In genomic region chrX:49880668-49881067, GRCh38 we compare ENCODE assay signal across 19 cellular contexts. TPM values are rescaled to one million over a fixed set of nuclear protein-coding genes. Genes with fewer than 3 reads are reported as not detected.
DNase-seq lines count a peak whose midpoint lies in the region; ATAC-seq and TF ChIP-seq lines count a peak whose summit lies in the region.
"Had no signal": no experiment of that assay in that cellular context is flagged by ENCODE, and none has a peak within 500 bp of the region (broad histone marks: within the 10 kb centered on the region; RNA-seq: fewer than 3 reads in every experiment).

No MANE protein-coding gene starts in this region.

- no peak overlapping the region for H3K9ac ChIP-seq in OCI-LY1 (ENCODE audit: low read length)
- no peak overlapping the region for H3K9ac ChIP-seq in stomach smooth muscle (ENCODE audit: low read length in 2 of 2)

- no peak overlapping the region for H2AFZ ChIP-seq in OCI-LY1 (ENCODE audit: low read length)

- H3K4me1 ChIP-seq in OCI-LY1 (ENCODE audit: insufficient read depth, low read length, severe bottlenecking) (peaks cover 19% of the 10 kb centered on the region), stomach smooth muscle (ENCODE audit: control insufficient read depth, insufficient read depth, low read length) (peaks cover 17% of the 10 kb centered on the region)
- H3K4me1 ChIP-seq: vagina had no signal

- no peak overlapping the region for H3K27ac ChIP-seq in OCI-LY1 (ENCODE audit: low read depth, low read length, poor library complexity, severe bottlenecking)
- H3K27ac ChIP-seq in stomach smooth muscle (ENCODE audit: low read length), result no peak overlapping the region
- H3K27ac ChIP-seq: vagina had no signal

- H3K4me1 Mint-ChIP-seq in natural killer cell, result peaks cover 0 to 21% of the 10 kb centered on the region in 2 donors
- peaks cover 4 to 20% of the 10 kb centered on the region in 2 donors for H3K4me1 Mint-ChIP-seq in natural killer cell treated with Interleukin-12 subunit alpha and Interleukin-12 subunit beta and Interleukin-15 and Interleukin-18, amount 100 ng/mL, for 72 hours (ENCODE audit: low read depth in 2 of 2)

- H3K9me3 ChIP-seq in OCI-LY1 (ENCODE audit: low read length), result no peaks in the 10 kb centered on the region
- peaks cover 6% of the 10 kb centered on the region for H3K9me3 ChIP-seq in iPS-18c (ENCODE audit: control insufficient read depth, insufficient read depth, low read length)
- peaks cover 0 to 5% of the 10 kb centered on the region in 2 donors for H3K9me3 ChIP-seq in stomach smooth muscle (ENCODE audit: control insufficient read depth in 2 of 2, low read length in 2 of 2)
- H3K9me3 ChIP-seq: ovary, vagina had no signal

- peak overlapping the region; percentile 13 for H3K4me3 Mint-ChIP-seq in natural killer cell
- no peak overlapping the region for H3K4me3 Mint-ChIP-seq in natural killer cell treated with Interleukin-12 subunit alpha and Interleukin-12 subunit beta and Interleukin-15 and Interleukin-18, amount 100 ng/mL, for 72 hours

- no peak for TF ChIP-seq CTCF in natural killer cell (IDR thresholded peaks at IDR 0.05)
- no peak for TF ChIP-seq CTCF in OCI-LY1 (IDR thresholded peaks at IDR 0.05; ENCODE audit: low read length)

- no peaks in the 10 kb centered on the region for H3K27me3 Mint-ChIP-seq in natural killer cell (ENCODE audit: low read depth in 2 of 2)
- peaks cover 0 to 2% of the 10 kb centered on the region in 2 donors for H3K27me3 Mint-ChIP-seq in natural killer cell treated with Interleukin-12 subunit alpha and Interleukin-12 subunit beta and Interleukin-15 and Interleukin-18, amount 100 ng/mL, for 72 hours

- H3K27ac Mint-ChIP-seq in natural killer cell, result no peak overlapping the region
- no peak overlapping the region for H3K27ac Mint-ChIP-seq in natural killer cell treated with Interleukin-12 subunit alpha and Interleukin-12 subunit beta and Interleukin-15 and Interleukin-18, amount 100 ng/mL, for 72 hours
- H3K27ac Mint-ChIP-seq: stimulated activated naive B cell treated with anti-CD40 and anti-IgM and Interleukin-4, amounts not matched to agents 10 μg/mL and 1 μg/mL and 100 μg/mL, for 72 hours had no signal

- H3K4me3 ChIP-seq in OCI-LY1 (ENCODE audit: low read depth, low read length, poor library complexity, severe bottlenecking) (peak overlapping the region; percentile 70), iPS-18c (ENCODE audit: insufficient read depth, low read depth, low read length) (0 out of 2 replicates have a peak overlapping the region, but pooled peaks have one; percentile 16), stomach smooth muscle (ENCODE audit: low read length in 2 of 2) (peak overlapping the region; percentile 60 to 71)
- H3K4me3 ChIP-seq: lung had no signal

- no peaks in the 10 kb centered on the region for H3K27me3 ChIP-seq in OCI-LY1 (ENCODE audit: insufficient read depth, low read length)
- peaks cover 0 to 17% of the 10 kb centered on the region in 2 donors for H3K27me3 ChIP-seq in stomach smooth muscle (ENCODE audit: control insufficient read depth in 1 of 2, insufficient read depth in 2 of 2, low read length in 2 of 2)
- H3K27me3 ChIP-seq: cardiac muscle cell, ovary, vagina had no signal

- H3K9me3 Mint-ChIP-seq in natural killer cell, result no peaks in the 10 kb centered on the region
- no peaks in the 10 kb centered on the region for H3K9me3 Mint-ChIP-seq in natural killer cell treated with Interleukin-12 subunit alpha and Interleukin-12 subunit beta and Interleukin-15 and Interleukin-18, amount 100 ng/mL, for 72 hours
- H3K9me3 Mint-ChIP-seq: activated naive CD8-positive, alpha-beta T cell treated with anti-CD3 and anti-CD28 coated beads, Interleukin-2, amount 10 ng/mL, durations not matched to agents 7 days and 5 days; stimulated activated naive B cell treated with anti-CD40 and anti-IgM and Interleukin-4, amounts not matched to agents 10 μg/mL and 1 μg/mL and 100 μg/mL, for 72 hours had no signal

- H4K20me1 ChIP-seq in OCI-LY1 (ENCODE audit: insufficient read depth, low read length), result no peaks in the 10 kb centered on the region

- no peaks in the 10 kb centered on the region for H3K36me3 Mint-ChIP-seq in natural killer cell
- no peaks in the 10 kb centered on the region for H3K36me3 Mint-ChIP-seq in natural killer cell treated with Interleukin-12 subunit alpha and Interleukin-12 subunit beta and Interleukin-15 and Interleukin-18, amount 100 ng/mL, for 72 hours

- DNase-seq in natural killer cell, result no peak
- DNase-seq in natural killer cell treated with Interleukin-12 subunit alpha and Interleukin-12 subunit beta and Interleukin-15 and Interleukin-18, amount 100 ng/mL, for 72 hours (ENCODE audit: low spot score), result no peak
- DNase-seq in hypothalamus (lab: John Stamatoyannopoulos, UW), result no peak
- DNase-seq in hippocampal formation (lab: John Stamatoyannopoulos, UW), result no peak
- no peak for DNase-seq in UCSD-AML1 (lab: John Stamatoyannopoulos, UW; ENCODE audit: unreplicated experiment)
- DNase-seq: activated naive CD8-positive, alpha-beta T cell treated with anti-CD3 and anti-CD28 coated beads, Interleukin-2, amount 10 ng/mL, durations not matched to agents 7 days and 5 days; AML-193; HCEC 1CT; NCI-H146; OCI-M1; stimulated activated naive B cell treated with anti-CD40 and anti-IgM and Interleukin-4, amounts not matched to agents 10 μg/mL and 1 μg/mL and 100 μg/mL, for 72 hours had no signal

- H3K79me2 ChIP-seq in OCI-LY1 (ENCODE audit: insufficient read depth, low read length), result no peaks in the 10 kb centered on the region

- no peak for ATAC-seq in natural killer cell
- ATAC-seq in natural killer cell treated with Interleukin-12 subunit alpha and Interleukin-12 subunit beta and Interleukin-15 and Interleukin-18, amount 100 ng/mL, for 72 hours, result no peak

- intact Hi-C loops in natural killer cell (cut with micrococcal nuclease), result no loop called here

- H3K36me3 ChIP-seq in OCI-LY1 (ENCODE audit: insufficient read depth, low read length) (no peaks in the 10 kb centered on the region), stomach smooth muscle (ENCODE audit: control insufficient read depth in 2 of 2, insufficient read depth in 2 of 2, low read length in 2 of 2) (no peaks in the 10 kb centered on the region)
- H3K36me3 ChIP-seq: cardiac muscle cell, ovary, vagina had no signal

- H3F3A ChIP-seq in OCI-LY1 (ENCODE audit: insufficient read depth, low read length), result no peaks in the 10 kb centered on the region

- H3K4me2 ChIP-seq in OCI-LY1 (ENCODE audit: low read length), result peak overlapping the region; percentile 83; the same call in 1 of the 2 replicates

- H3K9me2 ChIP-seq in OCI-LY1 (ENCODE audit: low read depth, low read length), result no peaks in the 10 kb centered on the region

RNA-seq across cellular contexts. Expression of gene USP27X, which starts 1.4 kb away (rescaled TPM):
- total RNA-seq in natural killer cell, result 1 to 10 TPM; 1.7 to 2.4 (median 2.0) TPM
- under 1 TPM; 0.81 to 1.00 TPM for total RNA-seq in natural killer cell treated with Interleukin-12 subunit alpha and Interleukin-12 subunit beta and Interleukin-15 and Interleukin-18, amount 100 ng/mL, for 72 hours

RNA-seq across cellular contexts. Expression of gene CLCN5, which starts 41.7 kb away (rescaled TPM):
- total RNA-seq in natural killer cell, result 1 to 10 TPM; 2.5 to 4.5 (median 4.0) TPM
- 1 to 10 TPM; 3.8 to 6.2 TPM for total RNA-seq in natural killer cell treated with Interleukin-12 subunit alpha and Interleukin-12 subunit beta and Interleukin-15 and Interleukin-18, amount 100 ng/mL, for 72 hours

RNA-seq across cellular contexts. Expression of gene PAGE4, which starts 51.6 kb away (rescaled TPM):
- total RNA-seq in natural killer cell, result not detected
- not detected for total RNA-seq in natural killer cell treated with Interleukin-12 subunit alpha and Interleukin-12 subunit beta and Interleukin-15 and Interleukin-18, amount 100 ng/mL, for 72 hours
- total RNA-seq: activated naive CD8-positive, alpha-beta T cell treated with anti-CD3 and anti-CD28 coated beads, Interleukin-2, amount 10 ng/mL, durations not matched to agents 7 days and 5 days; cardiac muscle cell; lung; NCI-H460; vagina had no signal

Comparison
In these comparisons a context has a peak if more than half of its experiments do, and no peak if none do; other contexts are left out.
1. H3K4me3 ChIP-seq: peak in every context shown above with its lines; median percentile 70 in OCI-LY1; 66 in stomach smooth muscle; 16 in iPS-18c.